In the genomic region with DNA sequence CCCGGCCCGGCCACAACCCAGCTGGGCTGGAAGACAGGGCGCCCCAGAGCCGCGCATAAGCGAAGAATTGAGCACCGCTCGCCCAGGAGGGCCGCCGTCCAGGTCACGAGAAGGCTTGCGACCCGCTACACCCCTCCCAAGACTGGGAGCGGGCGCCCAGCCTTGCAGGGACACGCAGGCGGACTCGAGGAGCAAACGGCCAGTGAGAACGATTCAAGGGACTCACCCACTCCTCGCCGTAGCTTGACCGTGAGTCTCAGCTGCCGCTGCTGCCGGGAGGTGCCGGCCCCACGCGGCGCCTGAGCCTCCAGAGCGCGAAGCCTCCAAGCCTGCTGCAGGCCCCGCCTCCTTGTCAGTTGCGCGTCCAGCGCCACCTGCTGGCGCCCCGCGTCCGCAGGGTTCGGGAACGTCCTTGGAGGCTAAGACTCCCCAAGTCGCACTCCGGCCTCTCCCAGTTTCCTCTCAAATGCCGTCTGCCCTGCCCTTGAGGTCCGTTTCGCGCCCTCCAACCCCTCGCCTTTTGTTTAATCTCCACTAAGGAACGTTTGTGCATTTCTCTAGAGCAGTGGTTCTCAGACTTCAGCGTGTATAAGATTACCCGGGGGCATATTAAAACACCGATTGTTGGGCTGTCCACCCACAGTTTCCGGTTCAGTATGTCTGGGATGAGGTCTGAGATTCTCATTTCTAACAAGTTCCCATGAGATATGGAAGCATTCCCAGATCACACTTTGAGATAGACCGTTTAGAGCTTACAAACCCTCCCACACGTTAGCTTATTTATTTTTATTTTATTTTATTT, we compare ENCODE assay signal across 8 cellular contexts. TPM values are rescaled to one million over a fixed set of nuclear protein-coding genes. Genes with fewer than 3 reads are reported as not detected.
DNase-seq lines count a peak whose midpoint lies in the region; ATAC-seq and TF ChIP-seq lines count a peak whose summit lies in the region.
"Not testable (repeated sequence)": the region's sequence is repeated elsewhere in the genome, so short reads cannot be mapped to it uniquely, and the experiment has no call there.

A gene (minus strand): TSS at position 301 of the 802 bp plus-strand sequence. CDS start 5,333 bp downstream, outside the sequence.

- H3K4me3 ChIP-seq in Panc1 (ENCODE audit: low read depth in 2 of 2, low read length in 2 of 2): peak within 1 kb of the TSS; percentile 41 to 58

- CTCF ChIA-PET in Panc1 (lab: Charles Lee): interaction anchor here (0.6 to 1.2 kb wide), 2 partner anchors 65 to 390 kb away, joined by 3 to 4 read pairs; no protein-coding TSS in a partner anchor

- H3K9me3 ChIP-seq in Panc1 (ENCODE audit: control insufficient read depth, insufficient read depth, low read depth, low read length): not testable (repeated sequence)

- intact Hi-C loops in Panc1 (cut with micrococcal nuclease; ENCODE audit: unreplicated experiment): loop anchor here (1.0 kb wide), 1 partner anchor 390 kb away; no protein-coding TSS in a partner anchor
- intact Hi-C loops in activated T-helper 2 cell treated with anti-CD3 and anti-CD28 coated beads, Interferon-gamma antibody, Interleukin-2, Interleukin-4, amounts not matched to agents 10 μg/mL and 5 μg/mL and 100 μg/mL, durations not matched to agents 14 hours and 24 hours and 36 hours (cut with micrococcal nuclease): loop anchor here (1.0 kb wide), 2 partner anchors 390 to 397 kb away; no protein-coding TSS in a partner anchor

- in situ Hi-C loops in Panc1 (cut with HindIII; ENCODE audit: low pct_unique_long_range_greater_than_20kb, low sequenced_read_pairs): not testable (repeated sequence)

- H3K27me3 ChIP-seq in Panc1 (ENCODE audit: control insufficient read depth, insufficient read depth, low read length): not testable (repeated sequence)

- not testable (repeated sequence) for H3K27ac ChIP-seq in Panc1 (ENCODE audit: low read length)

- H3K4me1 Mint-ChIP-seq in activated T-helper 2 cell treated with anti-CD3 and anti-CD28 coated beads, Interferon-gamma antibody, Interleukin-2, Interleukin-4, amounts not matched to agents 10 μg/mL and 5 μg/mL and 100 μg/mL, durations not matched to agents 14 hours and 24 hours and 36 hours (ENCODE audit: low read depth); naive B cell: not testable (repeated sequence)

- DNase-seq in D341Med (ENCODE audit: low spot score) (peak; percentile 88), HS-27A (ENCODE audit: low read depth) (peak; percentile 73), Panc1 (ENCODE audit: low read depth, low spot score) (peak; percentile 71), fibroblast of peridontal ligament (ENCODE audit: extremely low read depth) (peak; percentile 92), naive B cell (peak; percentile 82)
- peak; percentile 81 for DNase-seq in activated T-helper 2 cell treated with anti-CD3 and anti-CD28 coated beads, Interferon-gamma antibody, Interleukin-2, Interleukin-4, amounts not matched to agents 10 μg/mL and 5 μg/mL and 100 μg/mL, durations not matched to agents 14 hours and 24 hours and 36 hours (ENCODE audit: low spot score)
- peak; percentile 47 to 64 for DNase-seq in stimulated activated CD8-positive, alpha-beta memory T cell treated with anti-CD3 and anti-CD28 coated beads, Interleukin-4, amount 100 ng/mL, for 1 hour (ENCODE audit: low read depth in 2 of 2, low spot score in 1 of 2)

- not testable (repeated sequence) for H3K36me3 ChIP-seq in Panc1 (ENCODE audit: control insufficient read depth, insufficient read depth, low read length)

- BruUV-seq in Panc1 (replicated peaks; lab: Mats Ljungman, UMichigan): not testable (repeated sequence)

- POLR2A ChIA-PET in Panc1 (lab: Charles Lee): not testable (repeated sequence)

- H3K9me3 Mint-ChIP-seq in activated T-helper 2 cell treated with anti-CD3 and anti-CD28 coated beads, Interferon-gamma antibody, Interleukin-2, Interleukin-4, amounts not matched to agents 10 μg/mL and 5 μg/mL and 100 μg/mL, durations not matched to agents 14 hours and 24 hours and 36 hours; naive B cell: not testable (repeated sequence)

- peaks cover 41% of the 10 kb centered on the region for H3K27me3 Mint-ChIP-seq in activated T-helper 2 cell treated with anti-CD3 and anti-CD28 coated beads, Interferon-gamma antibody, Interleukin-2, Interleukin-4, amounts not matched to agents 10 μg/mL and 5 μg/mL and 100 μg/mL, durations not matched to agents 14 hours and 24 hours and 36 hours (ENCODE audit: low read depth)
- peaks cover 0 to 16% (median 0%) of the 10 kb centered on the region in 3 donors for H3K27me3 Mint-ChIP-seq in naive B cell

- H3K27ac Mint-ChIP-seq in activated T-helper 2 cell treated with anti-CD3 and anti-CD28 coated beads, Interferon-gamma antibody, Interleukin-2, Interleukin-4, amounts not matched to agents 10 μg/mL and 5 μg/mL and 100 μg/mL, durations not matched to agents 14 hours and 24 hours and 36 hours: not testable (repeated sequence)
- H3K27ac Mint-ChIP-seq in naive B cell: peak within 1 kb of the TSS in 3 of 6 donors; percentile 14 to 65 (median 39)

- H3K36me3 Mint-ChIP-seq in activated T-helper 2 cell treated with anti-CD3 and anti-CD28 coated beads, Interferon-gamma antibody, Interleukin-2, Interleukin-4, amounts not matched to agents 10 μg/mL and 5 μg/mL and 100 μg/mL, durations not matched to agents 14 hours and 24 hours and 36 hours (ENCODE audit: low read depth); naive B cell: not testable (repeated sequence)

- ATAC-seq in GM21515 (IDR thresholded peaks at IDR 0.05; ENCODE audit: unreplicated experiment): peak; percentile 96
- ATAC-seq in Panc1: peak; percentile 99
- peak; percentile 98 for ATAC-seq in naive B cell (ENCODE audit: low read depth in 2 of 2)

- TF ChIP-seq CTCF in Panc1 (IDR thresholded peaks at IDR 0.05): peak; percentile 88

- H3K4me3 Mint-ChIP-seq in activated T-helper 2 cell treated with anti-CD3 and anti-CD28 coated beads, Interferon-gamma antibody, Interleukin-2, Interleukin-4, amounts not matched to agents 10 μg/mL and 5 μg/mL and 100 μg/mL, durations not matched to agents 14 hours and 24 hours and 36 hours (ENCODE audit: low read depth): peak within 1 kb of the TSS; percentile 8
- H3K4me3 Mint-ChIP-seq in naive B cell: peak within 1 kb of the TSS; percentile 26 to 78 (median 70)

- H3K4me1 ChIP-seq in Panc1 (ENCODE audit: control insufficient read depth, insufficient read depth, low read length): not testable (repeated sequence)

RNA-seq across cellular contexts. Expression of the gene that starts here (rescaled TPM):
- total RNA-seq in Panc1 (2021; ENCODE audit: unreplicated experiment): 3.3 TPM
- 1.6 TPM for polyA plus RNA-seq in Panc1 (2012; ENCODE audit: insufficient read length)
- 0.30 and 0.32 TPM in 2 replicates for total RNA-seq in activated T-helper 2 cell treated with anti-CD3 and anti-CD28 coated beads, Interferon-gamma antibody, Interleukin-2, Interleukin-4, amounts not matched to agents 10 μg/mL and 5 μg/mL and 100 μg/mL, durations not matched to agents 14 hours and 24 hours and 36 hours
- 10 to 100 TPM in 5 of 6 donors, 1 to 10 TPM in 1; 5.3 to 37.3 (median 30.2) TPM for polyA plus RNA-seq in naive B cell (ENCODE audit: low read depth in 6 of 6)

Comparison
In these comparisons a context has a peak if more than half of its experiments do, and no peak if none do; other contexts are left out.
1. Peak in DNase-seq in activated T-helper 2 cell treated with anti-CD3 and anti-CD28 coated beads, Interferon-gamma antibody, Interleukin-2, Interleukin-4, amounts not matched to agents 10 μg/mL and 5 μg/mL and 100 μg/mL, durations not matched to agents 14 hours and 24 hours and 36 hours; RNA of the gene not detected or under 1 TPM.